In the genomic region with DNA sequence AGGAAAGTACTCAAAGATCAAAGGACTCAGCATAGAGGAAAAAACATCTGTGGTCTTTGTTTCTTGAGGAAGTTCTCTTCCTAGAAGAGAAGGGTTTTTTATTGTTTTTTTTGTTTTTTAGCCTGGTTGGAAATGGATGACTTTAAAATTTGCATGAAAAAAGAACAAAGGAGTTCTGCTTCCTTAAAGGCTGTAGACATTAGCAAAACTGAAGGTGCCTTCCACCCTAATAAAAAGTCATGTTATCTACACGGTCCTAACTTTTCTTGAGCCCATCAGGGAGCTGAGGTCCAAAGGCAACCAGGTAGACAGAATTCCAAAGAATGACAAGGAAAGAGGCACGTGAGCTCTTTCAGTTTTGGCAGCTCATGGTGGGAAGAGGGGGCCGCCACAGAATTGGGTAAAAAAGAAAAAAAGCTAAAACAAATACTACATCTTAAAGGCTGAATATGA, we compare ENCODE assay signal across 19 cellular contexts.
"Had no signal": no experiment of that assay in that cellular context is flagged by ENCODE, and none has a peak within 500 bp of the region (broad histone marks: within the 10 kb centered on the region; RNA-seq: fewer than 3 reads in every experiment).

No MANE protein-coding gene starts in this region.

- H3K36me3 Mint-ChIP-seq: activated naive CD8-positive, alpha-beta T cell treated with anti-CD3 and anti-CD28 coated beads, Interleukin-2, amount 10 ng/mL, durations not matched to agents 7 days and 5 days; memory B cell; naive thymus-derived CD8-positive, alpha-beta T cell; stimulated activated naive B cell treated with anti-CD40 and anti-IgM and Interleukin-4, amounts not matched to agents 10 μg/mL and 1 μg/mL and 100 μg/mL, for 72 hours had no signal

- ATAC-seq: naive thymus-derived CD8-positive, alpha-beta T cell; right cardiac atrium; stimulated activated naive B cell treated with anti-CD40 and anti-IgM and Interleukin-4, amounts not matched to agents 10 μg/mL and 1 μg/mL and 100 μg/mL, for 72 hours had no signal

- H3K27me3 Mint-ChIP-seq: activated B cell treated with CpG ODN at 0.5 μM for 24 hours; activated naive CD8-positive, alpha-beta T cell treated with anti-CD3 and anti-CD28 coated beads, Interleukin-2, amount 10 ng/mL, durations not matched to agents 7 days and 5 days; central memory CD8-positive, alpha-beta T cell; memory B cell; stimulated activated naive B cell treated with anti-CD40 and anti-IgM and Interleukin-4, amounts not matched to agents 10 μg/mL and 1 μg/mL and 100 μg/mL, for 72 hours had no signal

- H3K4me3 Mint-ChIP-seq: activated B cell treated with CpG ODN at 0.5 μM for 24 hours; activated naive CD8-positive, alpha-beta T cell treated with anti-CD3 and anti-CD28 coated beads, Interleukin-2, amount 10 ng/mL, durations not matched to agents 7 days and 5 days; activated T-helper 1 cell treated with anti-CD3 and anti-CD28 coated beads, Interleukin-12 subunit alpha, Interleukin-12 subunit beta, Interleukin-2, Interleukin-4 antibody, amounts not matched to agents 30 ng/mL and 10 ng/mL and 1 ng/mL, durations not matched to agents 14 hours and 24 hours and 36 hours; central memory CD8-positive, alpha-beta T cell; memory B cell; naive thymus-derived CD8-positive, alpha-beta T cell; stimulated activated naive B cell treated with anti-CD40 and anti-IgM and Interleukin-4, amounts not matched to agents 10 μg/mL and 1 μg/mL and 100 μg/mL, for 72 hours had no signal

- H3K4me1 Mint-ChIP-seq: activated B cell treated with CpG ODN at 0.5 μM for 24 hours; activated naive CD8-positive, alpha-beta T cell treated with anti-CD3 and anti-CD28 coated beads, Interleukin-2, amount 10 ng/mL, durations not matched to agents 7 days and 5 days; central memory CD8-positive, alpha-beta T cell; memory B cell; stimulated activated naive B cell treated with anti-CD40 and anti-IgM and Interleukin-4, amounts not matched to agents 10 μg/mL and 1 μg/mL and 100 μg/mL, for 72 hours had no signal

- H3K27ac Mint-ChIP-seq: activated B cell treated with CpG ODN at 0.5 μM for 24 hours; activated naive CD8-positive, alpha-beta T cell treated with anti-CD3 and anti-CD28 coated beads, Interleukin-2, amount 10 ng/mL, durations not matched to agents 7 days and 5 days; activated T-helper 1 cell treated with anti-CD3 and anti-CD28 coated beads, Interleukin-12 subunit alpha, Interleukin-12 subunit beta, Interleukin-2, Interleukin-4 antibody, amounts not matched to agents 30 ng/mL and 10 ng/mL and 1 ng/mL, durations not matched to agents 14 hours and 24 hours and 36 hours; memory B cell; naive thymus-derived CD8-positive, alpha-beta T cell; stimulated activated naive B cell treated with anti-CD40 and anti-IgM and Interleukin-4, amounts not matched to agents 10 μg/mL and 1 μg/mL and 100 μg/mL, for 72 hours had no signal

- H3K9me3 Mint-ChIP-seq: activated B cell treated with CpG ODN at 0.5 μM for 24 hours; activated naive CD8-positive, alpha-beta T cell treated with anti-CD3 and anti-CD28 coated beads, Interleukin-2, amount 10 ng/mL, durations not matched to agents 7 days and 5 days; activated T-helper 1 cell treated with anti-CD3 and anti-CD28 coated beads, Interleukin-12 subunit alpha, Interleukin-12 subunit beta, Interleukin-2, Interleukin-4 antibody, amounts not matched to agents 30 ng/mL and 10 ng/mL and 1 ng/mL, durations not matched to agents 14 hours and 24 hours and 36 hours; central memory CD8-positive, alpha-beta T cell; memory B cell; naive thymus-derived CD8-positive, alpha-beta T cell; stimulated activated naive B cell treated with anti-CD40 and anti-IgM and Interleukin-4, amounts not matched to agents 10 μg/mL and 1 μg/mL and 100 μg/mL, for 72 hours had no signal

- DNase-seq: activated B cell treated with CpG ODN at 0.5 μM for 24 hours; activated CD4-positive, alpha-beta T cell treated with anti-CD3 and anti-CD28 coated beads, Interleukin-2, amount 50 U/mL, for 1 hour; activated naive CD8-positive, alpha-beta T cell treated with anti-CD3 and anti-CD28 coated beads, Interleukin-2, amount 10 ng/mL, durations not matched to agents 7 days and 5 days; anterior cingulate cortex; brain microvascular endothelial cell; glutamatergic neuron; hypothalamus; left ventricle myocardium inferior; naive thymus-derived CD8-positive, alpha-beta T cell; occipital lobe; stimulated activated CD4-positive, alpha-beta T cell treated with anti-CD3 and anti-CD28 coated beads, Interleukin-15, amount 100 ng/mL, for 24 hours; stimulated activated CD4-positive, alpha-beta T cell treated with anti-CD3 and anti-CD28 coated beads, Interleukin-4, amount 100 ng/mL, for 1 hour; stimulated activated naive B cell treated with anti-CD40 and anti-IgM and Interleukin-4, amounts not matched to agents 10 μg/mL and 1 μg/mL and 100 μg/mL, for 72 hours; T-helper 2 cell; uterus had no signal
